Comparison of ENCODE assay signal across 17 cellular contexts in the genomic region with DNA sequence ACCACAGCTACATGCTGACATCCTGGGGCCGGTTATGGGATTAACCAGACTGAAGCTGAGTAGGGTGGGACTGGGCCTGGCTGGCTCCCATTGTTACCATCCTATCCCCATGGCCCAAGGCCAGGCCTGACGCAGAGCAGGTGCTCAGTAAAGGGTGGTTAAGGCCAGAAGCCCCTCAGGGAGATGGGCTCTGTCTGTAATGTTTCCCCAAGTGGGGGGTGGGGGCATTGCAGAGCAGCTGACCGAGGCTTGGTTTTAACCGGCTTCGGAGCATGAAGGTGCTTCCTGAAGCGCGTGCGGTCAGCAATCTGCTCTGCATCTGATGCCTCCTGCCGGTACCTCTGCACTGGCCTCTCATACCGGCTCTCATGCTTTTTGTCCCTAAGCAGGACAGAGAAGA.
A peak's percentile ranks its signal among the peaks of the same experiment; 100 is the strongest.
DNase-seq lines count a peak whose midpoint lies in the region; ATAC-seq and TF ChIP-seq lines count a peak whose summit lies in the region.
"Had no signal": no experiment of that assay in that cellular context is flagged by ENCODE, and none has a peak within 500 bp of the region (broad histone marks: within the 10 kb centered on the region; RNA-seq: fewer than 3 reads in every experiment).

No MANE protein-coding gene starts in this region.

- no peaks in the 10 kb centered on the region for H3K27me3 ChIP-seq in ectodermal cell (ENCODE audit: control insufficient read depth, insufficient read depth, low read length, poor library complexity, severe bottlenecking)
- H3K27me3 ChIP-seq: breast epithelium, foreskin keratinocyte had no signal

- POLR2A ChIA-PET in HEK293T (lab: Yijun Ruan, JAX) = no interaction called here

- no peak overlapping the region for H3K4me3 ChIP-seq in ectodermal cell (ENCODE audit: insufficient read depth, low read depth, low read length)
- H3K4me3 ChIP-seq: breast epithelium, mucosa of descending colon had no signal

- no peaks in the 10 kb centered on the region for H3K9me3 Mint-ChIP-seq in progenitor cell of endocrine pancreas (ENCODE audit: low read depth)
- H3K9me3 Mint-ChIP-seq: activated naive CD4-positive, alpha-beta T cell treated with anti-CD3 and anti-CD28 coated beads, Interleukin-2, amount 50 U/mL, for 24 hours; effector memory CD8-positive, alpha-beta T cell had no signal

- H3K27ac ChIP-seq in ectodermal cell (ENCODE audit: insufficient read depth, low read depth, low read length, poor library complexity, severe bottlenecking) = peak overlapping the region; percentile 81
- H3K27ac ChIP-seq: breast epithelium, C4-2B, foreskin keratinocyte had no signal

- H3K27me3 Mint-ChIP-seq in progenitor cell of endocrine pancreas = no peaks in the 10 kb centered on the region
- H3K27me3 Mint-ChIP-seq: activated CD4-positive, alpha-beta T cell treated with anti-CD3 and anti-CD28 coated beads for 36 hours had no signal

- intact Hi-C loops in Right ventricle myocardium superior (cut with DNase I) = no loop called here

- H3K4me3 Mint-ChIP-seq in progenitor cell of endocrine pancreas (ENCODE audit: low read depth) = no peak overlapping the region
- H3K4me3 Mint-ChIP-seq: activated CD4-positive, alpha-beta T cell treated with anti-CD3 and anti-CD28 coated beads for 36 hours; activated naive CD4-positive, alpha-beta T cell treated with anti-CD3 and anti-CD28 coated beads, Interleukin-2, amount 50 U/mL, for 24 hours; effector memory CD8-positive, alpha-beta T cell; T-helper 17 cell had no signal

- H3K4me1 Mint-ChIP-seq in progenitor cell of endocrine pancreas (ENCODE audit: low read depth) = no peaks in the 10 kb centered on the region
- H3K4me1 Mint-ChIP-seq: activated CD4-positive, alpha-beta T cell treated with anti-CD3 and anti-CD28 coated beads for 36 hours; activated naive CD4-positive, alpha-beta T cell treated with anti-CD3 and anti-CD28 coated beads, Interleukin-2, amount 50 U/mL, for 24 hours; T-helper 17 cell had no signal

- H3K9me3 ChIP-seq in ectodermal cell (ENCODE audit: control insufficient read depth, low read length) = no peaks in the 10 kb centered on the region
- H3K9me3 ChIP-seq: breast epithelium, mucosa of descending colon had no signal

- ATAC-seq in GM18858 (IDR thresholded peaks at IDR 0.05; ENCODE audit: unreplicated experiment) (no peak), Right ventricle myocardium superior (ENCODE audit: poor library complexity) (no peak)
- ATAC-seq: activated CD4-positive, alpha-beta T cell treated with anti-CD3 and anti-CD28 coated beads for 36 hours; effector memory CD8-positive, alpha-beta T cell; foreskin keratinocyte; mucosa of descending colon; T-helper 17 cell had no signal

- peak; percentile 70 to 74 for DNase-seq in NCI-H524 (lab: John Stamatoyannopoulos, UW)
- DNase-seq in progenitor cell of endocrine pancreas (ENCODE audit: low spot score, unreplicated experiment) = no peak
- DNase-seq in Right ventricle myocardium superior = no peak
- no peak for DNase-seq in HEK293T (ENCODE audit: extremely low spot score)
- DNase-seq: activated CD4-positive, alpha-beta T cell treated with anti-CD3 and anti-CD28 coated beads for 36 hours; effector memory CD8-positive, alpha-beta T cell; EL; foreskin keratinocyte; mucosa of descending colon; posterior cingulate gyrus; T-helper 17 cell had no signal

- H3K4me1 ChIP-seq in ectodermal cell (ENCODE audit: control insufficient read depth, insufficient read depth, low read length) = peaks cover 26% of the 10 kb centered on the region
- H3K4me1 ChIP-seq: breast epithelium, foreskin keratinocyte had no signal

- H3K36me3 Mint-ChIP-seq in progenitor cell of endocrine pancreas (ENCODE audit: insufficient read depth) = peaks cover 5% of the 10 kb centered on the region
- H3K36me3 Mint-ChIP-seq: activated naive CD4-positive, alpha-beta T cell treated with anti-CD3 and anti-CD28 coated beads, Interleukin-2, amount 50 U/mL, for 24 hours had no signal

- CTCF ChIA-PET in HEK293T (lab: Yijun Ruan, JAX) = no interaction called here

- TF ChIP-seq CTCF in GM12873 (IDR thresholded peaks at IDR 0.05; ENCODE audit: insufficient read depth, low read depth, low read length, missing control alignments) (peak; percentile 28), progenitor cell of endocrine pancreas (IDR thresholded peaks at IDR 0.05; ENCODE audit: unreplicated experiment) (peak; percentile 19)

- H3K36me3 ChIP-seq in ectodermal cell (ENCODE audit: control insufficient read depth, insufficient read depth, low read length) = no peaks in the 10 kb centered on the region
- H3K36me3 ChIP-seq: breast epithelium had no signal

- WGBS in ectodermal cell, 2 experiments = 38 to 49% methylated on average over 10 of the region's 10 CpGs

- H3K27ac Mint-ChIP-seq in progenitor cell of endocrine pancreas = no peak overlapping the region
- H3K27ac Mint-ChIP-seq: activated CD4-positive, alpha-beta T cell treated with anti-CD3 and anti-CD28 coated beads for 36 hours; activated naive CD4-positive, alpha-beta T cell treated with anti-CD3 and anti-CD28 coated beads, Interleukin-2, amount 50 U/mL, for 24 hours; effector memory CD8-positive, alpha-beta T cell; T-helper 17 cell had no signal

TF ChIP-seq in HEK293T, 16 proteins besides CTCF, POLR2A, EP300 and RAD21:
- TF ChIP-seq HDGF (IDR thresholded peaks at IDR 0.05; ENCODE audit: borderline replicate concordance) (no peak), FOXA1 (IDR thresholded peaks at IDR 0.05) (no peak), CTBP1 (IDR thresholded peaks at IDR 0.05; ENCODE audit: borderline replicate concordance) (no peak), ARNT (IDR thresholded peaks at IDR 0.05) (no peak), ZNF384 (IDR thresholded peaks at IDR 0.05) (no peak), NFRKB (IDR thresholded peaks at IDR 0.05) (no peak), SUZ12 (IDR thresholded peaks at IDR 0.05) (no peak), FOXM1 (IDR thresholded peaks at IDR 0.05; ENCODE audit: borderline replicate concordance) (no peak), ELF4 (IDR thresholded peaks at IDR 0.05) (no peak), FOXK2 (IDR thresholded peaks at IDR 0.05) (no peak), SP1 (IDR thresholded peaks at IDR 0.05) (no peak), LEF1 (IDR thresholded peaks at IDR 0.05; ENCODE audit: borderline replicate concordance) (no peak), BHLHE40 (IDR thresholded peaks at IDR 0.05; ENCODE audit: borderline replicate concordance) (no peak), TARDBP (IDR thresholded peaks at IDR 0.05) (no peak), L3MBTL2 (conservative IDR thresholded peaks at IDR 0.05) (no peak)
- TF ChIP-seq, protein P1, sequence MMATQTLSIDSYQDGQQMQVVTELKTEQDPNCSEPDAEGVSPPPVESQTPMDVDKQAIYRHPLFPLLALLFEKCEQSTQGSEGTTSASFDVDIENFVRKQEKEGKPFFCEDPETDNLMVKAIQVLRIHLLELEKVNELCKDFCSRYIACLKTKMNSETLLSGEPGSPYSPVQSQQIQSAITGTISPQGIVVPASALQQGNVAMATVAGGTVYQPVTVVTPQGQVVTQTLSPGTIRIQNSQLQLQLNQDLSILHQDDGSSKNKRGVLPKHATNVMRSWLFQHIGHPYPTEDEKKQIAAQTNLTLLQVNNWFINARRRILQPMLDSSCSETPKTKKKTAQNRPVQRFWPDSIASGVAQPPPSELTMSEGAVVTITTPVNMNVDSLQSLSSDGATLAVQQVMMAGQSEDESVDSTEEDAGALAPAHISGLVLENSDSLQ (IDR thresholded peaks at IDR 0.05) = no peak

Comparison
In these comparisons a context has a peak if more than half of its experiments do, and no peak if none do; other contexts are left out.
1. DNase-seq: peak in NCI-H524 (2 of 2); none in progenitor cell of endocrine pancreas (single experiment), Right ventricle myocardium superior (single experiment) and HEK293T (single experiment).